In the genomic region with DNA sequence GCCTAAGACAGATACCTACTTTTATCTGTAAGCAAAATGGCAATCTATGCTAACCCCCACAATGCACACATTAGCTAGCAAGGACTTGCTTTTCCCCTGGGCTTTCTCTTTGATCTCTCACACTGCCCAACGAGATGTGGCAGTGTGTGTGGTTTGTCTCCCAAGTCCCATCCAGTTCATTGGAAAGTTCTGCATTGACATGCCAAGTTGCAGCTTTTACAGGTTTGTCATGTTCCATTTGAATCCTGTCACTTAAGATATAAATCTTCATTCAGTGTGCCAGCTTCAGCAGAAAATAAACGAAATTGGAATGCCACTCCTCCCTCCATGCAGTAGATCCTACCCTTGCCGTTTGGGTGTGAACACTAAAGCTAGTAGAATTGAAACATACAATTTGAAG, we compare ENCODE assay signal across 16 cellular contexts.
DNase-seq lines count a peak whose midpoint lies in the region; ATAC-seq and TF ChIP-seq lines count a peak whose summit lies in the region.
"Had no signal": no experiment of that assay in that cellular context is flagged by ENCODE, and none has a peak within 500 bp of the region (broad histone marks: within the 10 kb centered on the region; RNA-seq: fewer than 3 reads in every experiment).

No MANE protein-coding gene starts in this region.

- WGBS in thyroid gland, 2 donors, result 30 to 45% methylated on average over 3 of the region's 3 CpGs

- CTCF ChIA-PET in naive thymus-derived CD4-positive, alpha-beta T cell (lab: Charles Lee), result interaction anchor here (1.2 kb wide), 1 partner anchor 22 kb away, joined by 3 read pairs; no protein-coding TSS in a partner anchor

- H3K4me1 ChIP-seq in naive thymus-derived CD4-positive, alpha-beta T cell (ENCODE audit: control insufficient read depth in 2 of 2, insufficient read depth in 2 of 2, low read length in 2 of 2), result peaks cover 47 to 77% of the 10 kb centered on the region in 2 donors
- H3K4me1 ChIP-seq in thyroid gland, result peaks cover 5 to 13% of the 10 kb centered on the region in 2 donors
- H3K4me1 ChIP-seq: ascending aorta had no signal

- no peak overlapping the region for H3K4me3 ChIP-seq in naive thymus-derived CD4-positive, alpha-beta T cell (ENCODE audit: low read length)
- no peak overlapping the region for H3K4me3 ChIP-seq in thyroid gland (replicated peaks in 1 of 3)
- H3K4me3 ChIP-seq: ascending aorta, left lung had no signal

- peaks cover 16 to 25% of the 10 kb centered on the region in 2 donors for H3K36me3 Mint-ChIP-seq in activated T-cell treated with anti-CD3 and anti-CD28 coated beads, Interleukin-2, amount 50 U/mL, for 72 hours (ENCODE audit: insufficient read depth in 2 of 2)
- H3K36me3 Mint-ChIP-seq in activated naive CD8-positive, alpha-beta T cell, result peaks cover 14% of the 10 kb centered on the region
- H3K36me3 Mint-ChIP-seq in naive thymus-derived CD4-positive, alpha-beta T cell, result peaks cover 0 to 23% (median 7%) of the 10 kb centered on the region in 5 donors

- peak overlapping the region; percentile 81 for H3K27ac ChIP-seq in naive thymus-derived CD4-positive, alpha-beta T cell (ENCODE audit: low read depth, low read length)
- H3K27ac ChIP-seq in thyroid gland, result peak overlapping the region in 2 of 3 donors; percentile 33 to 45
- H3K27ac ChIP-seq: ascending aorta, left lung had no signal

- H3K27me3 ChIP-seq in naive thymus-derived CD4-positive, alpha-beta T cell (ENCODE audit: control insufficient read depth in 2 of 2, insufficient read depth in 2 of 2, low read length in 2 of 2), result no peaks in the 10 kb centered on the region
- H3K27me3 ChIP-seq in thyroid gland, result no peaks in the 10 kb centered on the region
- H3K27me3 ChIP-seq: ascending aorta, left lung had no signal

- DNase-seq in activated T-cell treated with anti-CD3 and anti-CD28 coated beads, Interleukin-2, amount 50 U/mL, for 72 hours, result no peak
- DNase-seq in activated T-cell treated with anti-CD3 and anti-CD28 coated beads for 4 hours, result no peak
- no peak for DNase-seq in naive thymus-derived CD4-positive, alpha-beta T cell
- DNase-seq in thyroid gland, result no peak
- DNase-seq in NCI-H1105 (lab: John Stamatoyannopoulos, UW), result no peak
- no peak for DNase-seq in DMS153 (lab: John Stamatoyannopoulos, UW)
- DNase-seq in D341Med (ENCODE audit: low spot score), result no peak
- DNase-seq: activated CD8-positive, alpha-beta memory T cell treated with anti-CD3 and anti-CD28 coated beads, Interleukin-2, amount 50 U/mL, for 4 hours; DMS 273 treated with DMSO at 0.1 percent for 48 hours; hippocampal formation; left lung; right cardiac atrium; stimulated activated CD4-positive, alpha-beta T cell treated with anti-CD3 and anti-CD28 coated beads, Interleukin-4, amount 100 ng/mL, for 4 hours had no signal

- H3K36me3 ChIP-seq in naive thymus-derived CD4-positive, alpha-beta T cell (ENCODE audit: control insufficient read depth in 2 of 3, insufficient read depth in 3 of 3, low read length in 3 of 3), result no peaks in the 10 kb centered on the region
- H3K36me3 ChIP-seq in thyroid gland, result no peaks in the 10 kb centered on the region
- H3K36me3 ChIP-seq: ascending aorta, left lung had no signal

- peak overlapping the region; percentile 98 for H3K27ac Mint-ChIP-seq in activated T-cell treated with anti-CD3 and anti-CD28 coated beads, Interleukin-2, amount 50 U/mL, for 72 hours
- peak overlapping the region; percentile 98 for H3K27ac Mint-ChIP-seq in activated naive CD8-positive, alpha-beta T cell
- peak overlapping the region; percentile 61 to 99 (median 89) for H3K27ac Mint-ChIP-seq in naive thymus-derived CD4-positive, alpha-beta T cell

- no peak for TF ChIP-seq CTCF in thyroid gland (IDR thresholded peaks at IDR 0.05)

- no peaks in the 10 kb centered on the region for H3K9me3 Mint-ChIP-seq in activated T-cell treated with anti-CD3 and anti-CD28 coated beads, Interleukin-2, amount 50 U/mL, for 72 hours
- H3K9me3 Mint-ChIP-seq in activated naive CD8-positive, alpha-beta T cell (ENCODE audit: low read depth), result no peaks in the 10 kb centered on the region
- H3K9me3 Mint-ChIP-seq in naive thymus-derived CD4-positive, alpha-beta T cell, result peaks cover 0 to 6% (median 0%) of the 10 kb centered on the region in 11 donors

- no peaks in the 10 kb centered on the region for H3K9me3 ChIP-seq in naive thymus-derived CD4-positive, alpha-beta T cell (ENCODE audit: control insufficient read depth in 2 of 3, low read length in 3 of 3)
- no peaks in the 10 kb centered on the region for H3K9me3 ChIP-seq in thyroid gland
- H3K9me3 ChIP-seq: ascending aorta, left lung had no signal

- POLR2A ChIA-PET in naive thymus-derived CD4-positive, alpha-beta T cell (lab: Charles Lee), result interaction anchor here (0.8 to 1.5 kb wide), 4 partner anchors 9 to 26 kb away, joined by 3 to 5 read pairs (median 4); no protein-coding TSS in a partner anchor

- TF ChIP-seq POLR2A in thyroid gland (IDR thresholded peaks at IDR 0.05), result no peak

- intact Hi-C loops in naive thymus-derived CD4-positive, alpha-beta T cell (cut with micrococcal nuclease), result loop anchor here in 1 of 2 donors (10.0 kb wide), 1 partner anchor 353 kb away; the partner anchor contains the start of gene ITPR1
- intact Hi-C loops in thyroid gland (cut with DNase I), result no loop called here

- H3K4me1 Mint-ChIP-seq in activated T-cell treated with anti-CD3 and anti-CD28 coated beads, Interleukin-2, amount 50 U/mL, for 72 hours (ENCODE audit: low read depth), result peaks cover 99% of the 10 kb centered on the region
- peaks cover 91% of the 10 kb centered on the region for H3K4me1 Mint-ChIP-seq in activated naive CD8-positive, alpha-beta T cell (ENCODE audit: low read depth)
- H3K4me1 Mint-ChIP-seq in naive thymus-derived CD4-positive, alpha-beta T cell, result peaks cover 36 to 93% (median 87%) of the 10 kb centered on the region in 7 donors

- peak overlapping the region; percentile 52 to 71 for H3K4me3 Mint-ChIP-seq in activated T-cell treated with anti-CD3 and anti-CD28 coated beads, Interleukin-2, amount 50 U/mL, for 72 hours
- H3K4me3 Mint-ChIP-seq in activated naive CD8-positive, alpha-beta T cell, result peak overlapping the region; percentile 59
- H3K4me3 Mint-ChIP-seq in naive thymus-derived CD4-positive, alpha-beta T cell, result peak overlapping the region; percentile 7 to 72 (median 55)

- no peaks in the 10 kb centered on the region for H3K27me3 Mint-ChIP-seq in activated T-cell treated with anti-CD3 and anti-CD28 coated beads, Interleukin-2, amount 50 U/mL, for 72 hours (ENCODE audit: low read depth)
- H3K27me3 Mint-ChIP-seq in activated naive CD8-positive, alpha-beta T cell, result no peaks in the 10 kb centered on the region
- no peaks in the 10 kb centered on the region for H3K27me3 Mint-ChIP-seq in naive thymus-derived CD4-positive, alpha-beta T cell

- no peak for ATAC-seq in activated T-cell treated with anti-CD3 and anti-CD28 coated beads, Interleukin-2, amount 50 U/mL, for 72 hours (replicated peaks in 1 of 2)
- ATAC-seq in naive thymus-derived CD4-positive, alpha-beta T cell, result no peak
- ATAC-seq: left lung, right cardiac atrium, Right ventricle myocardium inferior had no signal
